Comparison of ENCODE assay signal across 10 cellular contexts in the genomic region with DNA sequence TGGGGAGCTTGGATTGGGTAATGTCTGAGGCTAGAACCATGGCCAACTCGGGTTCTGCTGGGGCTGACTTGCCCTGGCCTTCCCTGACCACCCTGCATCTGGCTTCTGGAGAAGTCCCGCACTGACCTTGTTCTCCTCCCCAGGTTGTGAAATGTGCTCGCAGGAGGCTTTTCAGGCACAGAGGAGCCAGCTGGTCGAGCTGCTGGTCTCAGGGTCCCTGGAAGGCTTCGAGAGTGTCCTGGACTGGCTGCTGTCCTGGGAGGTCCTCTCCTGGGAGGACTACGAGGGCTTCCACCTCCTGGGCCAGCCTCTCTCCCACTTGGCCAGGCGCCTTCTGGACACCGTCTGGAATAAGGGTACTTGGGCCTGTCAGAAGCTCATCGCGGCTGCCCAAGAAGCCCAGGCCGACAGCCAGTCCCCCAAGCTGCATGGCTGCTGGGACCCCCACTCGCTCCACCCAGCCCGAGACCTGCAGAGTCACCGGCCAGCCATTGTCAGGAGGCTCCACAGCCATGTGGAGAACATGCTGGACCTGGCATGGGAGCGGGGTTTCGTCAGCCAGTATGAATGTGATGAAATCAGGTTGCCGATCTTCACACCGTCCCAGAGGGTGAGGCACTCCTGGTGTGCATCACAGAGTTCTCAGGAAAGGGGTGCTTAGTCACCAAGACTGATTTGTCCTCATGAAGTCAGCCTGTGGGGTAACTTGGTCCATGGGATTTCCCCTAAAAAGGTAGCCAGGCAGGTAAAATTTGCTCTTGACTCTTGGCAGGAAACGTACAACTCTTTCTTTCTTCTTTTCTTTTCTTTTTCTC. TPM values are rescaled to one million over a fixed set of nuclear protein-coding genes. Genes with fewer than 3 reads are reported as not detected.
A peak's percentile ranks its signal among the peaks of the same experiment; 100 is the strongest.
DNase-seq lines count a peak whose midpoint lies in the region; ATAC-seq and TF ChIP-seq lines count a peak whose summit lies in the region.
"Had no signal": no experiment of that assay in that cellular context is flagged by ENCODE, and none has a peak within 500 bp of the region (broad histone marks: within the 10 kb centered on the region; RNA-seq: fewer than 3 reads in every experiment).

No MANE protein-coding gene starts in this region.

- H3K27ac Mint-ChIP-seq in activated CD4-positive, alpha-beta memory T cell treated with anti-CD3 and anti-CD28 coated beads, Interleukin-2, amount 10 ng/mL, durations not matched to agents 7 days and 5 days, result peak overlapping the region; percentile 81

- no peaks in the 10 kb centered on the region for H3K27me3 Mint-ChIP-seq in activated CD4-positive, alpha-beta memory T cell treated with anti-CD3 and anti-CD28 coated beads, Interleukin-2, amount 10 ng/mL, durations not matched to agents 7 days and 5 days

- POLR2A ChIA-PET in activated CD4-positive, alpha-beta memory T cell treated with anti-CD3 and anti-CD28 coated beads, Interleukin-2, amount 10 ng/mL, durations not matched to agents 7 days and 5 days (lab: Charles Lee), result interaction anchor here (0.6 to 8.1 kb wide), 7 partner anchors 10 to 361 kb away, joined by 3 to 164 read pairs (median 20); a partner anchor contains a TSS

- peaks cover 13% of the 10 kb centered on the region for H3K9me3 Mint-ChIP-seq in activated CD4-positive, alpha-beta memory T cell treated with anti-CD3 and anti-CD28 coated beads, Interleukin-2, amount 10 ng/mL, durations not matched to agents 7 days and 5 days

- no peak for ATAC-seq in GM18498 (IDR thresholded peaks at IDR 0.05; ENCODE audit: unreplicated experiment)

- peaks cover 70% of the 10 kb centered on the region for H3K4me1 Mint-ChIP-seq in activated CD4-positive, alpha-beta memory T cell treated with anti-CD3 and anti-CD28 coated beads, Interleukin-2, amount 10 ng/mL, durations not matched to agents 7 days and 5 days

- no peak overlapping the region for H3K4me3 ChIP-seq in fibroblast of villous mesenchyme (ENCODE audit: low read depth, low read length)

- peak; percentile 39 for DNase-seq in NK-92 treated with Interleukin-12 subunit alpha and Interleukin-12 subunit beta, amount 100 ng/mL, for 24 hours (lab: John Stamatoyannopoulos, UW)
- DNase-seq in NK-92 (lab: John Stamatoyannopoulos, UW; ENCODE audit: unreplicated experiment) (no peak), fibroblast of villous mesenchyme (ENCODE audit: low read depth) (peak; percentile 34), HuH-7.5 (ENCODE audit: low spot score) (no peak), hepatic stellate cell (ENCODE audit: low spot score) (no peak)
- peak; percentile 58 for DNase-seq in activated CD4-positive, alpha-beta memory T cell treated with anti-CD3 and anti-CD28 coated beads, Interleukin-2, amount 10 ng/mL, durations not matched to agents 7 days and 5 days
- DNase-seq in stimulated activated CD4-positive, alpha-beta T cell treated with anti-CD3 and anti-CD28 coated beads, TNF-alpha, amount 100 ng/mL, for 48 hours (ENCODE audit: low read depth in 3 of 3), result peak; percentile 58 to 76 (median 61)
- DNase-seq: anterior cingulate cortex, SHP77 treated with DMSO at 0.1 percent for 48 hours had no signal

- peaks cover 69% of the 10 kb centered on the region for H3K36me3 Mint-ChIP-seq in activated CD4-positive, alpha-beta memory T cell treated with anti-CD3 and anti-CD28 coated beads, Interleukin-2, amount 10 ng/mL, durations not matched to agents 7 days and 5 days (ENCODE audit: low read depth)

- peak overlapping the region; percentile 85 for H3K4me3 Mint-ChIP-seq in activated CD4-positive, alpha-beta memory T cell treated with anti-CD3 and anti-CD28 coated beads, Interleukin-2, amount 10 ng/mL, durations not matched to agents 7 days and 5 days

- CTCF ChIA-PET in activated CD4-positive, alpha-beta memory T cell treated with anti-CD3 and anti-CD28 coated beads, Interleukin-2, amount 10 ng/mL, durations not matched to agents 7 days and 5 days (lab: Charles Lee), result interaction anchor here (3.2 kb wide), 1 partner anchor 33 kb away, joined by 23 read pairs; no protein-coding TSS in a partner anchor

- no peak for TF ChIP-seq CTCF in fibroblast of villous mesenchyme (IDR thresholded peaks at IDR 0.05; ENCODE audit: insufficient read depth, low read depth, low read length)

RNA-seq across cellular contexts. Expression of a gene that starts 6.1 kb away (rescaled TPM):
- total RNA-seq in activated CD4-positive, alpha-beta memory T cell treated with anti-CD3 and anti-CD28 coated beads, Interleukin-2, amount 10 ng/mL, durations not matched to agents 7 days and 5 days, result 10 to 100 TPM; 20.8 to 24.1 TPM
- total RNA-seq in fibroblast of villous mesenchyme, result not detected in 2 replicates

RNA-seq across cellular contexts. Expression of a gene that starts 18.4 kb away (rescaled TPM):
- 10 to 100 TPM; 94.7 to 97.7 TPM for total RNA-seq in activated CD4-positive, alpha-beta memory T cell treated with anti-CD3 and anti-CD28 coated beads, Interleukin-2, amount 10 ng/mL, durations not matched to agents 7 days and 5 days
- total RNA-seq in fibroblast of villous mesenchyme, result not detected in 2 replicates

RNA-seq across cellular contexts. Expression of a gene that starts 42.3 kb away (rescaled TPM):
- total RNA-seq in activated CD4-positive, alpha-beta memory T cell treated with anti-CD3 and anti-CD28 coated beads, Interleukin-2, amount 10 ng/mL, durations not matched to agents 7 days and 5 days, result 100 to 1,000 TPM; 235 to 254 TPM
- total RNA-seq in fibroblast of villous mesenchyme, result 35.4 and 67.8 TPM in 2 replicates

Comparison
In these comparisons a context has a peak if more than half of its experiments do, and no peak if none do; other contexts are left out.
1. DNase-seq: peak in NK-92 treated with Interleukin-12 subunit alpha and Interleukin-12 subunit beta, amount 100 ng/mL, for 24 hours (single experiment), activated CD4-positive, alpha-beta memory T cell treated with anti-CD3 and anti-CD28 coated beads, Interleukin-2, amount 10 ng/mL, durations not matched to agents 7 days and 5 days (single experiment), fibroblast of villous mesenchyme (single experiment) and stimulated activated CD4-positive, alpha-beta T cell treated with anti-CD3 and anti-CD28 coated beads, TNF-alpha, amount 100 ng/mL, for 48 hours (3 of 3); none in NK-92 (single experiment), HuH-7.5 (single experiment) and hepatic stellate cell (single experiment).
2. RNA of a gene that starts 6.1 kb away (total RNA-seq): 20.8 to 24.1 TPM in activated CD4-positive, alpha-beta memory T cell treated with anti-CD3 and anti-CD28 coated beads, Interleukin-2, amount 10 ng/mL, durations not matched to agents 7 days and 5 days; not detected in fibroblast of villous mesenchyme; every median in the first group is over 10 times any median in the second.
3. RNA of a gene that starts 18.4 kb away (total RNA-seq): 94.7 to 97.7 TPM in activated CD4-positive, alpha-beta memory T cell treated with anti-CD3 and anti-CD28 coated beads, Interleukin-2, amount 10 ng/mL, durations not matched to agents 7 days and 5 days; not detected in fibroblast of villous mesenchyme; every median in the first group is over 10 times any median in the second.